In the genomic region with DNA sequence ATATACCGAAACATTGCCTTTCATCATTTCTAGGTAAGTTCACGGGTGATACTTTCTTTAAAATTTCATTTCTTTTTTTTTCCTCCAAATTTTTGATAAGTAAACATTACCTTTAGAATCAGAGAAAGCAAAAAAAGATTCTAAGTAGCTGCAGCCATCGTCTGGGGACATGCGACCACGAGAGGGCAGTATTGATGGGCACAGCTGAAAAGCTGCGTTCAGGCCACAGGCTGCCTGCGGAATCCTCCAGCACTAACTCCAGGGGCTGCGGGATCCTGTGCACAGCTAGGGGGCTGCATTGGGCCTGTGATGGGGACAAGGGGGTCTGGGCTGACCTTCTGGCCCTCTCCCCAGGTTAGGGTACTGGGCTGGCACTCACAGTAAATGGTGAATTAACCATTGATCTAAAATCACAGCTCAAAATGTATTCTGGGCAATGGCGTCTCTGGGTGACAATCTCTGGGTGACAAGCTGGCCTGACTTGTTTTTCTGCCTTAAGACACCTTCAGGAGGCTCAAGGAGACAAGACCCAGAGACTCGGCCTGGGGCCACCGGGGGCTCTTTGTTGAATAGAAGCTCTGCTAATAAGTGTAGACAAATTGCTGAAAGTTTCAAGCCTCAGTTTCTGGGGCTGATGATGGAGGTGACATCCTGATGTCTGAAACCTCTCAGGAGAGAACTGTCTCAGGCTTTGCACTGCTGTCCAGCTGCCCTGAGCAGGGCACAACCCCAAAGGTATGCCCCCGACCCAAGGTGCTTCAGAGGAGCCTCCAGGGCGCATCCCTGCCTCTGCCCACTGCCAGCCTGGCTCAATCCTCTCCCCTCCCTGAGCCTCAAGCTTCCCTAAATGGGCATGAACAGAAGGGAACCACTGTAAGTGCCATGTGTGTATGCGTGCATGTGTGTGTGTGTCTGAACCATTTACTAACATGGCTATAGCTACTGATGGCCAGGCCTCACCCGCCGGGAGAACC, we compare ENCODE assay signal across 8 cellular contexts. TPM values are rescaled to one million over a fixed set of nuclear protein-coding genes. Genes with fewer than 3 reads are reported as not detected.
DNase-seq lines count a peak whose midpoint lies in the region; ATAC-seq, FAIRE-seq and TF ChIP-seq lines count a peak whose summit lies in the region.

No MANE protein-coding gene starts in this region.

- peak; percentile 92 for TF ChIP-seq CTCF in NB4 (IDR thresholded peaks at IDR 0.05; ENCODE audit: low read depth, low read length)
- peak; percentile 81 for TF ChIP-seq CTCF in WI38 (IDR thresholded peaks at IDR 0.05; ENCODE audit: low read depth, low read length)
- TF ChIP-seq CTCF in bronchial epithelial cell (IDR thresholded peaks at IDR 0.05; ENCODE audit: insufficient read depth, low read length, severe bottlenecking) = peak; percentile 75
- peak; percentile 75 to 80 (median 78) for TF ChIP-seq CTCF in keratinocyte (optimal IDR thresholded peaks at IDR 0.05 in 1 of 3, IDR thresholded peaks at IDR 0.05 in 1 of 3, conservative IDR thresholded peaks at IDR 0.05 in 1 of 3; ENCODE audit: extremely low read depth in 1 of 3, insufficient read depth in 2 of 3, low read length in 3 of 3)

- FAIRE-seq in bronchial epithelial cell (lab: Jason Lieb, UNC) = no peak
- no peak for FAIRE-seq in keratinocyte (lab: Jason Lieb, UNC)

- H4K20me1 ChIP-seq in keratinocyte (ENCODE audit: control insufficient read depth, extremely low read depth, insufficient read depth, low read length) = no peaks in the 10 kb centered on the region

- no peaks in the 10 kb centered on the region for H3K9me3 ChIP-seq in keratinocyte (ENCODE audit: control insufficient read depth, low read depth, low read length)

- ATAC-seq in GM18519 (IDR thresholded peaks at IDR 0.05; ENCODE audit: low FRiP score, unreplicated experiment) (no peak), HG02981 (IDR thresholded peaks at IDR 0.05; ENCODE audit: unreplicated experiment) (no peak)

- H3K4me3 ChIP-seq in NB4 (ENCODE audit: low read depth, low read length) (no peak overlapping the region), WI38 (ENCODE audit: low read depth, low read length) (no peak overlapping the region), bronchial epithelial cell (ENCODE audit: low read depth, low read length) (no peak overlapping the region), keratinocyte (ENCODE audit: control insufficient read depth in 2 of 3, extremely low read depth in 1 of 3, insufficient read depth in 2 of 3, low read depth in 1 of 3, low read length in 3 of 3) (no peak overlapping the region)

- TF ChIP-seq POLR2A in NB4 (IDR thresholded peaks at IDR 0.05; ENCODE audit: extremely low read depth, insufficient read length) = no peak

- no peaks in the 10 kb centered on the region for H3K27me3 ChIP-seq in bronchial epithelial cell (ENCODE audit: control insufficient read depth, insufficient read depth, low read length)
- H3K27me3 ChIP-seq in keratinocyte (ENCODE audit: control insufficient read depth, extremely low read depth, insufficient read depth, low read length) = no peaks in the 10 kb centered on the region

- H3K36me3 ChIP-seq in bronchial epithelial cell (ENCODE audit: control insufficient read depth, insufficient read depth, low read length) = peaks cover 31% of the 10 kb centered on the region
- peaks cover 26 to 61% of the 10 kb centered on the region in 2 experiments for H3K36me3 ChIP-seq in keratinocyte (ENCODE audit: control insufficient read depth in 2 of 2, extremely low read depth in 1 of 2, insufficient read depth in 2 of 2, low read length in 2 of 2)

- H3K4me1 ChIP-seq in keratinocyte (ENCODE audit: control insufficient read depth, extremely low read depth, insufficient read depth, low read length) = no peaks in the 10 kb centered on the region

- H3K9ac ChIP-seq in keratinocyte (ENCODE audit: control insufficient read depth, extremely low read depth, insufficient read depth, low read length) = no peak overlapping the region

- no peaks in the 10 kb centered on the region for H3K9me1 ChIP-seq in keratinocyte (ENCODE audit: control insufficient read depth, extremely low read depth, insufficient read depth, low read length)

- dilution Hi-C loops in keratinocyte (cut with MboI; ENCODE audit: extremely low pct_ligation_motif_present, low sequenced_read_pairs) = no loop called here

- DNase-seq in GM04504 (ENCODE audit: low read depth) (peak; percentile 27), NB4 (ENCODE audit: low read depth) (peak; percentile 69), bronchial epithelial cell (ENCODE audit: low read depth) (peak; percentile 33), keratinocyte (ENCODE audit: low read depth, low spot score) (no peak)
- DNase-seq in stimulated activated CD4-positive, alpha-beta T cell treated with anti-CD3 and anti-CD28 coated beads, Interleukin-2, amount 100 ng/mL, for 48 hours = peak; percentile 60 to 69

- H2AFZ ChIP-seq in keratinocyte (ENCODE audit: control insufficient read depth, low read length) = no peak overlapping the region

- H3K4me2 ChIP-seq in keratinocyte (ENCODE audit: control insufficient read depth, extremely low read depth, insufficient read depth, low read depth, low read length) = no peak overlapping the region

- H3K27ac ChIP-seq in keratinocyte (ENCODE audit: control insufficient read depth, insufficient read depth, low read length) = no peak overlapping the region

- H3K79me2 ChIP-seq in keratinocyte (ENCODE audit: control insufficient read depth, insufficient read depth, low read length) = no peaks in the 10 kb centered on the region

RNA-seq across cellular contexts. Expression of gene SARDH, which starts 44.3 kb away (rescaled TPM):
- under 0.01 and 0.26 TPM in 2 replicates for total RNA-seq in bronchial epithelial cell
- polyA plus RNA-seq in keratinocyte = 0.03 TPM in 3 replicates
- not detected for polyA plus RNA-seq in keratinocyte (2011; ENCODE audit: low read depth)
- polyA plus RNA-seq in keratinocyte (2011; cell fraction: cytosol; rRNA removed) = not detected in 2 replicates
- 0.07 TPM in 1 of 2 replicates, not detected in the other for polyA plus RNA-seq in keratinocyte (2011; cell fraction: nucleus; rRNA removed)
- polyA plus RNA-seq in keratinocyte (2012; ENCODE audit: low replicate concordance) = not detected in 2 replicates
- not detected in 3 replicates for polyA minus RNA-seq in keratinocyte
- polyA minus RNA-seq in keratinocyte (2011; cell fraction: cytosol; rRNA and poly(A)+ RNA removed) = not detected
- polyA minus RNA-seq in keratinocyte (2011; cell fraction: nucleus; rRNA and poly(A)+ RNA removed) = not detected in 2 replicates
